Comparison of ENCODE assay signal across 8 cellular contexts in genomic region chr17:7435676-7436555, GRCh38. TPM values are rescaled to one million over a fixed set of nuclear protein-coding genes. Genes with fewer than 3 reads are reported as not detected.
A peak's percentile ranks its signal among the peaks of the same experiment; 100 is the strongest.
DNase-seq lines count a peak whose midpoint lies in the region; ATAC-seq and TF ChIP-seq lines count a peak whose summit lies in the region.

No MANE protein-coding gene starts in this region.

- H3K4me1 Mint-ChIP-seq in CD8-positive, alpha-beta memory T cell, result peaks cover 33 to 54% (median 46%) of the 10 kb centered on the region in 3 donors
- peaks cover 37% of the 10 kb centered on the region for H3K4me1 Mint-ChIP-seq in activated CD4-positive, alpha-beta T cell treated with anti-CD3 and anti-CD28 coated beads for 36 hours

- H3K9me2 ChIP-seq in MM.1S (replicated peaks; ENCODE audit: insufficient read depth, low read length), result no peaks in the 10 kb centered on the region

- ATAC-seq in GM21526 (IDR thresholded peaks at IDR 0.05; ENCODE audit: low FRiP score, unreplicated experiment) (peak; percentile 30), HG03442 (IDR thresholded peaks at IDR 0.05; ENCODE audit: unreplicated experiment) (no peak)
- peak; percentile 23 for ATAC-seq in activated CD4-positive, alpha-beta T cell treated with anti-CD3 and anti-CD28 coated beads for 36 hours

- TF ChIP-seq CTCF in MM.1S (IDR thresholded peaks at IDR 0.05; ENCODE audit: low read length), result peak; percentile 34

- peak overlapping the region; percentile 92 for H3K4me3 ChIP-seq in CD8-positive, alpha-beta memory T cell (ENCODE audit: low read length)
- H3K4me3 ChIP-seq in MM.1S (ENCODE audit: low read length) (peak overlapping the region; percentile 73), mucosa of rectum (ENCODE audit: low read length in 2 of 2) (peak overlapping the region; percentile 83 to 92)

- peak overlapping the region; percentile 77 for H3K27ac ChIP-seq in CD8-positive, alpha-beta memory T cell (ENCODE audit: low read depth, low read length)
- peak overlapping the region; percentile 52 for H3K27ac ChIP-seq in MM.1S (ENCODE audit: low read length)
- peak overlapping the region; percentile 90 for H3K27ac ChIP-seq in mucosa of rectum (ENCODE audit: low read depth in 2 of 2, low read length in 2 of 2)
- H3K27ac ChIP-seq in substantia nigra (ENCODE audit: low read depth, low read length, poor library complexity, severe bottlenecking), result peak overlapping the region; percentile 49

- peak in 3 of 5 donors; percentile 46 to 78 (median 56) for DNase-seq in CD8-positive, alpha-beta memory T cell
- peak; percentile 52 for DNase-seq in MM.1S
- peak; percentile 75 for DNase-seq in activated CD4-positive, alpha-beta T cell treated with anti-CD3 and anti-CD28 coated beads for 36 hours
- DNase-seq in effector CD4-positive, alpha-beta T cell, result peak; percentile 36
- DNase-seq in substantia nigra (lab: John Stamatoyannopoulos, UW), result peak in 6 of 49 donors; percentile 24 to 38 (median 26)

- H3K9ac ChIP-seq in MM.1S (ENCODE audit: low read length), result peak overlapping the region; percentile 43; the same call in 1 of the 2 replicates
- H3K9ac ChIP-seq in mucosa of rectum (ENCODE audit: low read depth in 1 of 2, low read length in 2 of 2), result peak overlapping the region; percentile 87

- H3K27me3 Mint-ChIP-seq in CD8-positive, alpha-beta memory T cell, result peaks cover 21 to 23% of the 10 kb centered on the region in 2 donors
- H3K27me3 Mint-ChIP-seq in activated CD4-positive, alpha-beta T cell treated with anti-CD3 and anti-CD28 coated beads for 36 hours, result peaks cover 17% of the 10 kb centered on the region

- peak overlapping the region; percentile 88 to 98 (median 96) for H3K4me3 Mint-ChIP-seq in CD8-positive, alpha-beta memory T cell
- peak overlapping the region; percentile 92 for H3K4me3 Mint-ChIP-seq in activated CD4-positive, alpha-beta T cell treated with anti-CD3 and anti-CD28 coated beads for 36 hours

- H3F3A ChIP-seq in MM.1S (ENCODE audit: insufficient read depth, low read length), result peaks cover 14% of the 10 kb centered on the region

- POLR2A ChIA-PET in CD8-positive, alpha-beta memory T cell (lab: Charles Lee), result interaction anchor here (0.6 to 4.5 kb wide), 19 partner anchors 19 to 251 kb away, joined by 3 to 48 read pairs (median 4); partner anchors contain the start of genes FXR2, MPDU1, PLSCR3 and POLR2A
- POLR2A ChIA-PET in activated CD4-positive, alpha-beta T cell treated with anti-CD3 and anti-CD28 coated beads for 36 hours (lab: Charles Lee), result interaction anchor here (0.5 to 3.1 kb wide), 12 partner anchors 20 to 251 kb away, joined by 3 to 13 read pairs (median 6); partner anchors contain the start of genes MPDU1, POLR2A, TMEM256 and TP53

- no peaks in the 10 kb centered on the region for H4K20me1 ChIP-seq in MM.1S (ENCODE audit: insufficient read depth, low read length)

- H3K4me2 ChIP-seq in MM.1S (ENCODE audit: low read depth, low read length), result peak overlapping the region; percentile 72

- no peaks in the 10 kb centered on the region for H3K9me3 ChIP-seq in CD8-positive, alpha-beta memory T cell (ENCODE audit: low read length)
- H3K9me3 ChIP-seq in MM.1S (replicated peaks; ENCODE audit: insufficient read depth, low read length), result no peaks in the 10 kb centered on the region
- H3K9me3 ChIP-seq in mucosa of rectum (ENCODE audit: control insufficient read depth in 2 of 2, low read length in 2 of 2), result no peaks in the 10 kb centered on the region

- H2AFZ ChIP-seq in MM.1S (ENCODE audit: low read length), result peak overlapping the region; percentile 92

- intact Hi-C loops in activated CD4-positive, alpha-beta T cell treated with anti-CD3 and anti-CD28 coated beads for 36 hours (cut with DNase I, micrococcal nuclease), result loop anchor here (1.0 to 5.0 kb wide), 24 partner anchors 19 to 784 kb away; partner anchors contain the start of genes POLR2A (in 2 of the 2), SENP3 (in 2 of the 2), SLC2A4 (in 2 of the 2) and TMEM256 (in 2 of the 2)

- no peaks in the 10 kb centered on the region for H3K79me2 ChIP-seq in MM.1S (ENCODE audit: low read length)

- CTCF ChIA-PET in CD8-positive, alpha-beta memory T cell (lab: Charles Lee), result interaction anchor here (0.8 to 5.1 kb wide), 50 partner anchors 8 to 390 kb away, joined by 3 to 78 read pairs (median 6); partner anchors contain the start of genes ACAP1, CD68, CHRNB1 and GABARAP
- CTCF ChIA-PET in activated CD4-positive, alpha-beta T cell treated with anti-CD3 and anti-CD28 coated beads for 36 hours (lab: Charles Lee), result interaction anchor here (0.7 to 3.5 kb wide), 22 partner anchors 10 to 251 kb away, joined by 3 to 27 read pairs (median 6); partner anchors contain the start of genes ACAP1, CHRNB1, MPDU1 and NEURL4

- H3K9me3 Mint-ChIP-seq in CD8-positive, alpha-beta memory T cell, result no peaks in the 10 kb centered on the region
- H3K9me3 Mint-ChIP-seq in activated CD4-positive, alpha-beta T cell treated with anti-CD3 and anti-CD28 coated beads for 36 hours (ENCODE audit: low read depth), result no peaks in the 10 kb centered on the region

- H3K27me3 ChIP-seq in CD8-positive, alpha-beta memory T cell (ENCODE audit: insufficient read depth, low read length, poor library complexity, severe bottlenecking), result peaks cover 24% of the 10 kb centered on the region
- H3K27me3 ChIP-seq in MM.1S (replicated peaks; ENCODE audit: insufficient read depth, low read length) (peaks cover 33% of the 10 kb centered on the region), mucosa of rectum (ENCODE audit: control insufficient read depth in 2 of 2, insufficient read depth in 2 of 2, low read length in 2 of 2) (peaks cover 11 to 19% of the 10 kb centered on the region in 2 donors)

- H3K36me3 ChIP-seq in CD8-positive, alpha-beta memory T cell (ENCODE audit: insufficient read depth, low read length), result no peaks in the 10 kb centered on the region
- H3K36me3 ChIP-seq in MM.1S (replicated peaks; ENCODE audit: insufficient read depth, low read length), result no peaks in the 10 kb centered on the region
- H3K36me3 ChIP-seq in mucosa of rectum (ENCODE audit: control insufficient read depth in 2 of 2, insufficient read depth in 2 of 2, low read length in 2 of 2), result no peaks in the 10 kb centered on the region

- H3K27ac Mint-ChIP-seq in CD8-positive, alpha-beta memory T cell, result peak overlapping the region; percentile 93 to 99 (median 97)
- H3K27ac Mint-ChIP-seq in activated CD4-positive, alpha-beta T cell treated with anti-CD3 and anti-CD28 coated beads for 36 hours, result peak overlapping the region; percentile 92

- H3K36me3 Mint-ChIP-seq in CD8-positive, alpha-beta memory T cell, result peaks cover 4 to 10% (median 7%) of the 10 kb centered on the region in 3 donors
- peaks cover 13% of the 10 kb centered on the region for H3K36me3 Mint-ChIP-seq in activated CD4-positive, alpha-beta T cell treated with anti-CD3 and anti-CD28 coated beads for 36 hours (ENCODE audit: low read depth)

- peaks cover 50% of the 10 kb centered on the region for H3K4me1 ChIP-seq in CD8-positive, alpha-beta memory T cell (ENCODE audit: insufficient read depth, low read length)
- H3K4me1 ChIP-seq in MM.1S (ENCODE audit: low read length) (peaks cover 10% of the 10 kb centered on the region), mucosa of rectum (ENCODE audit: control insufficient read depth in 2 of 2, insufficient read depth in 2 of 2, low read length in 2 of 2) (peaks cover 24 to 43% of the 10 kb centered on the region in 2 donors)

RNA-seq across cellular contexts. Expression of gene TMEM102, which starts 0.7 kb away (rescaled TPM):
- total RNA-seq in CD8-positive, alpha-beta memory T cell, result 10 to 100 TPM; 11.1 to 11.9 TPM
- polyA plus RNA-seq in CD8-positive, alpha-beta memory T cell, result 23.3 TPM
- total RNA-seq in activated CD4-positive, alpha-beta T cell treated with anti-CD3 and anti-CD28 coated beads for 36 hours, result 10 to 100 TPM in 1 of 2 experiments, 1 to 10 TPM in 1; 8.7 to 10.7 TPM

RNA-seq across cellular contexts. Expression of gene FGF11, which starts 3.4 kb away (rescaled TPM):
- total RNA-seq in CD8-positive, alpha-beta memory T cell, result 1 to 10 TPM in 1 of 2 experiments, under 1 TPM in 1; 0.85 to 1.1 TPM
- polyA plus RNA-seq in CD8-positive, alpha-beta memory T cell, result 0.12 TPM
- 10 to 100 TPM in 1 of 2 experiments, 1 to 10 TPM in 1; 6.9 to 10.6 TPM for total RNA-seq in activated CD4-positive, alpha-beta T cell treated with anti-CD3 and anti-CD28 coated beads for 36 hours

RNA-seq across cellular contexts. Expression of gene SPEM3, which starts 7.3 kb away (rescaled TPM):
- total RNA-seq in CD8-positive, alpha-beta memory T cell, result not detected
- polyA plus RNA-seq in CD8-positive, alpha-beta memory T cell, result not detected
- total RNA-seq in activated CD4-positive, alpha-beta T cell treated with anti-CD3 and anti-CD28 coated beads for 36 hours, result not detected

RNA-seq across cellular contexts. Expression of gene CHRNB1, which starts 8.9 kb away (rescaled TPM):
- total RNA-seq in CD8-positive, alpha-beta memory T cell, result 1 to 10 TPM; 6.0 to 6.3 TPM
- polyA plus RNA-seq in CD8-positive, alpha-beta memory T cell, result 24.7 TPM
- 1 to 10 TPM; 7.8 to 8.7 TPM for total RNA-seq in activated CD4-positive, alpha-beta T cell treated with anti-CD3 and anti-CD28 coated beads for 36 hours

RNA-seq across cellular contexts. Expression of gene SPEM2, which starts 10.5 kb away (rescaled TPM):
- not detected for total RNA-seq in CD8-positive, alpha-beta memory T cell
- not detected for polyA plus RNA-seq in CD8-positive, alpha-beta memory T cell
- total RNA-seq in activated CD4-positive, alpha-beta T cell treated with anti-CD3 and anti-CD28 coated beads for 36 hours, result not detected
